In genomic region chr7:15503603-15504280, GRCh38 we compare ENCODE assay signal across 17 cellular contexts. TPM values are rescaled to one million over a fixed set of nuclear protein-coding genes. Genes with fewer than 3 reads are reported as not detected.
A peak's percentile ranks its signal among the peaks of the same experiment; 100 is the strongest.
DNase-seq lines count a peak whose midpoint lies in the region; ATAC-seq and TF ChIP-seq lines count a peak whose summit lies in the region.
"Had no signal": no experiment of that assay in that cellular context is flagged by ENCODE, and none has a peak within 500 bp of the region (broad histone marks: within the 10 kb centered on the region; RNA-seq: fewer than 3 reads in every experiment).

No MANE protein-coding gene starts in this region.

- no peak for ATAC-seq in HG02623 (IDR thresholded peaks at IDR 0.05; ENCODE audit: unreplicated experiment)
- ATAC-seq: activated T-helper 17 cell treated with anti-CD3 and anti-CD28 coated beads, Interleukin-2, amount 50 U/mL, for 72 hours; left lobe of liver; pancreas had no signal

- CTCF ChIA-PET in BJ (lab: Yijun Ruan, JAX) = no interaction called here

- H3K27me3 ChIP-seq in BJ (ENCODE audit: control insufficient read depth, insufficient read depth, low read length) = no peaks in the 10 kb centered on the region
- H3K27me3 ChIP-seq: BE2C, esophagus muscularis mucosa, tibial nerve had no signal

- H3K9me3 Mint-ChIP-seq in activated CD4-positive, alpha-beta T cell treated with anti-CD3 and anti-CD28 coated beads, Interleukin-2, amount 10 ng/mL, durations not matched to agents 24 days and 14 days = no peaks in the 10 kb centered on the region
- H3K9me3 Mint-ChIP-seq: activated T-helper 17 cell treated with anti-CD3 and anti-CD28 coated beads, Interleukin-2, amount 50 U/mL, for 72 hours had no signal

- H3K27me3 Mint-ChIP-seq in activated CD4-positive, alpha-beta T cell treated with anti-CD3 and anti-CD28 coated beads, Interleukin-2, amount 10 ng/mL, durations not matched to agents 24 days and 14 days = no peaks in the 10 kb centered on the region

- DNase-seq in BJ (ENCODE audit: low read depth) (no peak), OCI-M1 (lab: John Stamatoyannopoulos, UW) (peak; percentile 10), dermis blood vessel endothelial cell (peak; percentile 63), lung microvascular endothelial cell (ENCODE audit: low read depth in 2 of 2) (peak; percentile 14 to 24), UCSD-AML1 (lab: John Stamatoyannopoulos, UW; ENCODE audit: unreplicated experiment) (no peak), NCI-H69 (lab: John Stamatoyannopoulos, UW) (no peak)
- DNase-seq in activated CD4-positive, alpha-beta T cell treated with anti-CD3 and anti-CD28 coated beads, Interleukin-2, amount 10 ng/mL, durations not matched to agents 24 days and 14 days = no peak
- DNase-seq: BE2C, DMS153, NCI-H748 treated with DMSO at 0.1 percent for 48 hours, pancreas, small intestine had no signal

- H3K27ac Mint-ChIP-seq in activated CD4-positive, alpha-beta T cell treated with anti-CD3 and anti-CD28 coated beads, Interleukin-2, amount 10 ng/mL, durations not matched to agents 24 days and 14 days = no peak overlapping the region
- H3K27ac Mint-ChIP-seq: activated T-helper 17 cell treated with anti-CD3 and anti-CD28 coated beads, Interleukin-2, amount 50 U/mL, for 72 hours had no signal

- POLR2A ChIA-PET in BJ (lab: Charles Lee) = no interaction called here

- no peak overlapping the region for H3K4me3 ChIP-seq in BJ (ENCODE audit: low read depth, low read length)
- H3K4me3 ChIP-seq: esophagus muscularis mucosa, pancreas, tibial nerve had no signal

- peak; percentile 15; the same call in 1 of the 2 replicates for TF ChIP-seq CTCF in BJ (IDR thresholded peaks at IDR 0.05; ENCODE audit: insufficient read depth, low read depth, low read length)

- intact Hi-C loops in activated CD4-positive, alpha-beta T cell treated with anti-CD3 and anti-CD28 coated beads, Interleukin-2, amount 10 ng/mL, durations not matched to agents 24 days and 14 days (cut with micrococcal nuclease) = no loop called here

- H3K4me3 Mint-ChIP-seq in activated CD4-positive, alpha-beta T cell treated with anti-CD3 and anti-CD28 coated beads, Interleukin-2, amount 10 ng/mL, durations not matched to agents 24 days and 14 days = no peak overlapping the region
- H3K4me3 Mint-ChIP-seq: activated T-helper 17 cell treated with anti-CD3 and anti-CD28 coated beads, Interleukin-2, amount 50 U/mL, for 72 hours had no signal

- H3K36me3 Mint-ChIP-seq in activated CD4-positive, alpha-beta T cell treated with anti-CD3 and anti-CD28 coated beads, Interleukin-2, amount 10 ng/mL, durations not matched to agents 24 days and 14 days (ENCODE audit: low read depth) = no peaks in the 10 kb centered on the region

- H3K4me1 Mint-ChIP-seq in activated CD4-positive, alpha-beta T cell treated with anti-CD3 and anti-CD28 coated beads, Interleukin-2, amount 10 ng/mL, durations not matched to agents 24 days and 14 days = no peaks in the 10 kb centered on the region
- H3K4me1 Mint-ChIP-seq: activated T-helper 17 cell treated with anti-CD3 and anti-CD28 coated beads, Interleukin-2, amount 50 U/mL, for 72 hours had no signal

- no peaks in the 10 kb centered on the region for H3K36me3 ChIP-seq in BJ (ENCODE audit: control insufficient read depth, insufficient read depth, low read length)
- H3K36me3 ChIP-seq: BE2C, esophagus muscularis mucosa, pancreas, tibial nerve had no signal

RNA-seq across cellular contexts. Expression of gene AGMO, which starts 58.1 kb away (rescaled TPM):
- polyA plus RNA-seq in BJ (2011; rRNA removed) = not detected in 2 replicates
- not detected in 2 replicates for polyA minus RNA-seq in BJ (2011; rRNA and poly(A)+ RNA removed)
- total RNA-seq in dermis blood vessel endothelial cell (1.9 and 6.7 TPM in 2 replicates), lung microvascular endothelial cell (0.22 and 0.40 TPM in 2 replicates)
- total RNA-seq in activated CD4-positive, alpha-beta T cell treated with anti-CD3 and anti-CD28 coated beads, Interleukin-2, amount 10 ng/mL, durations not matched to agents 24 days and 14 days = not detected in 2 replicates
- total RNA-seq: activated T-helper 17 cell treated with anti-CD3 and anti-CD28 coated beads, Interleukin-2, amount 50 U/mL, for 72 hours had no signal

Comparison
In these comparisons a context has a peak if more than half of its experiments do, and no peak if none do; other contexts are left out.
1. DNase-seq: peak in OCI-M1 (single experiment), dermis blood vessel endothelial cell (single experiment) and lung microvascular endothelial cell (2 of 2); none in BJ (single experiment), activated CD4-positive, alpha-beta T cell treated with anti-CD3 and anti-CD28 coated beads, Interleukin-2, amount 10 ng/mL, durations not matched to agents 24 days and 14 days (single experiment), UCSD-AML1 (single experiment) and NCI-H69 (single experiment).